8 cellular contexts compared by ENCODE assay signal in the genomic region with DNA sequence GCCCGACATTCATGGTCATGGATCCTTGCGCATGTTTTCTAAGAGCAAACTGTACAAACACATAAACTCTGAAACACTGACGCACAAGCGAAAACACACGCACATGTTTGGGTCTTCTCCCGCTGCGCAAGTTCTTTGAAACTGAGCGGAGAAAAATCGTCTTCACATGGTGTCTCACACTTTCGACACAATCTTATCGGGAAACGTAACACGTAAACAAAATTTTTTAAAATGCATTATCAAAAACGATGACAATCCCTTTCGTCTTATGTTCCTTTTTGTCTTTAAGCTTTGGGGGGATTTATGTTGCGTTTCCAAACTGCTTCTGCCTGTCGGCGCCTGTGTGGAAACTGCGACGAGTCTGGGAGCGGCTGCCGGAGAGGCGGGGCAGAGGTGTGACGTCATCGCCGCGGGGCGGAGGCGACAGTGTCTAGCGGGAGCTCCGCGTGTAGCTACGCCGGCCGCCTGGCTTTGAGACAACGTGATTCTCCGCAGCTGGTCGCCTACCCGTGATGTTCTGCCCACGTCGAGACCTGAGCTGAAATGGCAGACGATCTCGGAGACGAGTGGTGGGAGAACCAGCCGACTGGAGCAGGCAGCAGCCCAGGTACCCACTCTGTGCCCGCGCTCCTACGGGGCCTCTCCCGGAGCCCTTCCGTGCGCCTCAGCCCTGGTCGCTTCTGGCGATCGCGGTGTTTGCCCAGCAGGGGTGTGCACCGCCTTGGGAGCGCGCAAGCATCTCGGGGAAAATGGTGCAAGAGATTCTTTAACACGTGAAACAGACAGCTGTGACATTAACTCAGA.
DNase-seq lines count a peak whose midpoint lies in the region; ATAC-seq and TF ChIP-seq lines count a peak whose summit lies in the region.

A gene (plus strand): TSS at position 426 of the 804 bp plus-strand sequence.

- H3K4me3 ChIP-seq in AG10803 (ENCODE audit: low read length) = peak within 1 kb of the TSS; percentile 92

- TF ChIP-seq CTCF in AG10803 (conservative IDR thresholded peaks at IDR 0.05; ENCODE audit: low read length) = peak; percentile 42

- DNase-seq in AG10803 (ENCODE audit: low read depth) (peak; percentile 88), NCI-H345 treated with DMSO at 0.1 percent for 48 hours (lab: John Stamatoyannopoulos, UW; ENCODE audit: unreplicated experiment) (peak; percentile 78), iris pigment epithelial cell (ENCODE audit: low read depth) (peak; percentile 93)
- DNase-seq in activated CD4-positive, CD25-positive, alpha-beta regulatory T cell (lab: John Stamatoyannopoulos, UW) = peak; percentile 91 to 95 (median 94)
- DNase-seq in central memory CD4-positive, alpha-beta T cell = peak; percentile 95
- DNase-seq in stimulated activated CD4-positive, alpha-beta T cell treated with anti-CD3 and anti-CD28 coated beads, Interleukin-12 subunit alpha, Interleukin-12 subunit beta, amount 100 ng/mL, for 24 hours (ENCODE audit: low read depth in 2 of 2) = peak; percentile 90 to 94

- peak; percentile 99 for ATAC-seq in GM19023 (IDR thresholded peaks at IDR 0.05; ENCODE audit: unreplicated experiment)
- ATAC-seq in HG03280 (IDR thresholded peaks at IDR 0.05; ENCODE audit: unreplicated experiment) = peak; percentile 98

Comparison
In these comparisons a context has a peak if more than half of its experiments do, and no peak if none do; other contexts are left out.
1. Peak in every context shown above with its lines: DNase-seq, ATAC-seq and H3K4me3 ChIP-seq.